In the genomic region with DNA sequence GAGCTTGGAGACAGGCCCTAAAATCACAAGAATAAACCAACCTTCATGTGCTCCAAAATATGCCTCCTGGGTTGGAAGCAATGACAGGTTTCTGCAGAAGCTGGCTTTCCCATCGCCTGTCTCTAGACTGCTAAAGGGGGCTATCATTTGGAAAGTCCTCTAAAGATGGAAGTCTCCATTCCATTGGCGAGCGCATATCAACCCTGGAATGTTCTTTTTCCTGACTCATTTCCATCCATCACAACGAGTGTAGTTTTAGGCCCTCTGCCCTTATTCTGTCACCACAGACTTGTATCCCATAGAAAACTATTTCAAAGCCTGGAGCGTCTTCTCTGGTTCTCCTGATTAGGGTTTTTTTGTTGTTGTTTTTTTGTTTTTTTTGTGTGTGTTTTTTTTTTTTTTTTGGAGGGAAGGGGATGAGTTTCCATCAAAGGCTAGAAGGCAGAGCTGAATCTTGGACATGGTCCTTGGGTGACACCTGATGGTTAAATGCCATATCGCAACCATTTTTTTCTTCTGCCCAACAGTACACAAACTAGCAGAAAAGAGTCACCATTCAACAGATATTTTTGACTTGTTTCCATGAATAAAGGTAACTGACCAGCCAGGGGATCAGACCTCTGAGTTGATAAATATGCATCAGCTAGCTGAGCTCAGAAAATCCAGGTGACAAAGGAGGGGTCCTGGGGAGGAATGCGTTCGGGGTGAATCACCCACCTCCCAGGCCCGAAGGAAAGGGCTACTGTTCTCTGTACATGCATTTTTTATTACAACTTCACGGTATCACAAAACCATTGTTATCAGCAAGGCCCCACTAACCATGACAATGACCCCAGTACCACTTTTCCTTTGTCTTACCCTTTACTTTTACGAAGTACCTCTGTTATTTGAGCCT, we compare ENCODE assay signal across 8 cellular contexts. TPM values are rescaled to one million over a fixed set of nuclear protein-coding genes. Genes with fewer than 3 reads are reported as not detected.
DNase-seq lines count a peak whose midpoint lies in the region; ATAC-seq and TF ChIP-seq lines count a peak whose summit lies in the region.

No MANE protein-coding gene starts in this region.

- H3K27me3 Mint-ChIP-seq in activated CD8-positive, alpha-beta T cell treated with anti-CD3 and anti-CD28 coated beads for 36 hours: no peaks in the 10 kb centered on the region
- peaks cover 49% of the 10 kb centered on the region for H3K27me3 Mint-ChIP-seq in T-helper 17 cell

- H3K79me2 ChIP-seq in smooth muscle cell (ENCODE audit: low read depth): no peaks in the 10 kb centered on the region

- no peaks in the 10 kb centered on the region for H3F3A ChIP-seq in smooth muscle cell (ENCODE audit: low read depth)

- no peak overlapping the region for H3K4me3 ChIP-seq in smooth muscle cell

- no peak overlapping the region for H3K27ac Mint-ChIP-seq in activated CD8-positive, alpha-beta T cell treated with anti-CD3 and anti-CD28 coated beads for 36 hours
- no peak overlapping the region for H3K27ac Mint-ChIP-seq in T-helper 17 cell

- POLR2A ChIA-PET in activated CD8-positive, alpha-beta T cell treated with anti-CD3 and anti-CD28 coated beads for 36 hours (lab: Charles Lee): no interaction called here

- no peak overlapping the region for H3K4me3 Mint-ChIP-seq in activated CD8-positive, alpha-beta T cell treated with anti-CD3 and anti-CD28 coated beads for 36 hours
- H3K4me3 Mint-ChIP-seq in T-helper 17 cell: no peak overlapping the region

- no peak overlapping the region for H2AFZ ChIP-seq in smooth muscle cell (ENCODE audit: low read depth)

- H4K20me1 ChIP-seq in smooth muscle cell (ENCODE audit: low read depth): no peaks in the 10 kb centered on the region

- CTCF ChIA-PET in activated CD8-positive, alpha-beta T cell treated with anti-CD3 and anti-CD28 coated beads for 36 hours (lab: Charles Lee): interaction anchor here (0.6 to 6.0 kb wide), 7 partner anchors 14 to 228 kb away, joined by 3 to 37 read pairs (median 3); no protein-coding TSS in a partner anchor

- H3K27ac ChIP-seq in smooth muscle cell (ENCODE audit: low read depth): no peak overlapping the region

- H3K4me1 ChIP-seq in smooth muscle cell (ENCODE audit: low read depth): no peaks in the 10 kb centered on the region

- no peak overlapping the region for H3K4me2 ChIP-seq in smooth muscle cell

- H3K9me3 ChIP-seq in smooth muscle cell (replicated peaks; ENCODE audit: low read depth) (no peaks in the 10 kb centered on the region), T-helper 17 cell (ENCODE audit: control insufficient read depth, low read length, poor library complexity, severe bottlenecking) (no peaks in the 10 kb centered on the region)

- no peak for ATAC-seq in activated CD8-positive, alpha-beta T cell treated with anti-CD3 and anti-CD28 coated beads for 36 hours
- peak; percentile 59 for ATAC-seq in left ventricle myocardium superior
- no peak for ATAC-seq in HG03135 (IDR thresholded peaks at IDR 0.05; ENCODE audit: unreplicated experiment)
- ATAC-seq in T-helper 17 cell: no peak

- no peaks in the 10 kb centered on the region for H3K27me3 ChIP-seq in smooth muscle cell (ENCODE audit: low read depth)

- no peaks in the 10 kb centered on the region for H3K36me3 Mint-ChIP-seq in activated CD8-positive, alpha-beta T cell treated with anti-CD3 and anti-CD28 coated beads for 36 hours (ENCODE audit: low read depth)
- no peaks in the 10 kb centered on the region for H3K36me3 Mint-ChIP-seq in T-helper 17 cell (ENCODE audit: low read depth)

- no peaks in the 10 kb centered on the region for H3K4me1 Mint-ChIP-seq in activated CD8-positive, alpha-beta T cell treated with anti-CD3 and anti-CD28 coated beads for 36 hours (ENCODE audit: low read depth)
- peaks cover 3% of the 10 kb centered on the region for H3K4me1 Mint-ChIP-seq in T-helper 17 cell

- H3K36me3 ChIP-seq in smooth muscle cell (ENCODE audit: low read depth): no peaks in the 10 kb centered on the region

- DNase-seq in A172 (ENCODE audit: low spot score) (peak; percentile 46), ELR (ENCODE audit: low read depth) (peak; percentile 69), NCI-H1417 (lab: John Stamatoyannopoulos, UW) (peak; percentile 55 to 87 (median 61)), left ventricle myocardium superior (no peak), smooth muscle cell (lab: John Stamatoyannopoulos, UW; ENCODE audit: unreplicated experiment) (no peak), T-helper 17 cell (no peak)
- peak; percentile 39 for DNase-seq in activated CD8-positive, alpha-beta T cell treated with anti-CD3 and anti-CD28 coated beads for 36 hours

- intact Hi-C loops in activated CD8-positive, alpha-beta T cell treated with anti-CD3 and anti-CD28 coated beads for 36 hours (cut with micrococcal nuclease): loop anchor here (2.0 to 5.0 kb wide), 2 partner anchors 61 to 227 kb away; no protein-coding TSS in a partner anchor
- intact Hi-C loops in left ventricle myocardium superior (cut with micrococcal nuclease): loop anchor here (2.0 to 10.0 kb wide), 2 partner anchors 61 to 229 kb away; no protein-coding TSS in a partner anchor

- TF ChIP-seq CTCF in activated CD8-positive, alpha-beta T cell treated with anti-CD3 and anti-CD28 coated beads for 36 hours (IDR thresholded peaks at IDR 0.05): peak; percentile 64
- peak; percentile 63 for TF ChIP-seq CTCF in smooth muscle cell (IDR thresholded peaks at IDR 0.05; ENCODE audit: borderline replicate concordance, insufficient read depth, poor library complexity, severe bottlenecking)

- no peaks in the 10 kb centered on the region for H3K9me3 Mint-ChIP-seq in activated CD8-positive, alpha-beta T cell treated with anti-CD3 and anti-CD28 coated beads for 36 hours

- no peak overlapping the region for H3K9ac ChIP-seq in smooth muscle cell (ENCODE audit: low read depth)

- 60% methylated on average over 11 of the region's 11 CpGs for whole genome bisulfite sequencing in smooth muscle cell (ENCODE audit: low lambda C conversion rate)

RNA-seq across cellular contexts. Expression of a gene that starts 40.5 kb away (rescaled TPM):
- not detected in 2 replicates for total RNA-seq in A172 (2014; rRNA removed; shearing (Covaris generic))
- total RNA-seq in activated CD8-positive, alpha-beta T cell treated with anti-CD3 and anti-CD28 coated beads for 36 hours: not detected
- total RNA-seq in left ventricle myocardium superior (2.2 TPM), smooth muscle cell (not detected in 2 replicates), T-helper 17 cell (not detected)
- polyA plus RNA-seq in smooth muscle cell: not detected in 2 replicates

Comparison
In these comparisons a context has a peak if more than half of its experiments do, and no peak if none do; other contexts are left out.
1. DNase-seq: peak in A172 (single experiment), ELR (single experiment), NCI-H1417 (3 of 3) and activated CD8-positive, alpha-beta T cell treated with anti-CD3 and anti-CD28 coated beads for 36 hours (single experiment); none in left ventricle myocardium superior (single experiment), smooth muscle cell (single experiment) and T-helper 17 cell (0 of 3).